In the genomic region with DNA sequence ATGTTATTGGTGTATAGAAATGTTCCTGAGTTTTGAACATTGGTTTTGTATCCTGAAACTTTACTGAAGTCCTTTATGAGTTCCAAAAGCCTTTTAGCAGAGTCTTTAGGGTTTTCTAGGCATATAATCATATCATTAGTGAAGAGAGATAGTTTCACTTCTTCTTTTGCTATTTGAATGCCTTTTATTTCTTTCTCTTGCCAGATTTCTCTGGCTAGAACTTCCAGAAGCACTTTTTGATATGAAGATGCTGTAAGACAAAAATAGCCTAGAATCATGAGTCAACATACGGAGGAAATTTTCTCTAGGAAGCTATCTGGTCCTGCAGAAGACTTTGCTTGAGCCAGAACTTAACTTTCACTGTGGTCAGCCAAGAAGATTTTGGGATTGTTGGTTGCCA, we compare ENCODE assay signal across 20 cellular contexts.
"Had no signal": no experiment of that assay in that cellular context is flagged by ENCODE, and none has a peak within 500 bp of the region (broad histone marks: within the 10 kb centered on the region; RNA-seq: fewer than 3 reads in every experiment).

No MANE protein-coding gene starts in this region.

- H3K9me3 ChIP-seq: ovary, testis had no signal

- H3K27ac ChIP-seq: lower lobe of right lung, ovary, psoas muscle, sigmoid colon, skin epidermis, spleen, testis, tibial artery had no signal

- DNase-seq: cortex of kidney; hypothalamus; immature natural killer cell; left ventricle myocardium superior; lower lobe of right lung; natural killer cell; occipital lobe; ovary; posterior cingulate gyrus; psoas muscle; right cardiac atrium; sigmoid colon; spleen; stimulated activated naive B cell treated with anti-CD40 and anti-IgM and Interleukin-4, amounts not matched to agents 10 μg/mL and 1 μg/mL and 100 μg/mL, for 72 hours; testis; tibial artery had no signal

- H3K4me3 Mint-ChIP-seq: immature natural killer cell; memory B cell; natural killer cell; stimulated activated naive B cell treated with anti-CD40 and anti-IgM and Interleukin-4, amounts not matched to agents 10 μg/mL and 1 μg/mL and 100 μg/mL, for 72 hours; stimulated activated naive CD8-positive, alpha-beta T cell treated with anti-CD3 and anti-CD28 coated beads, Interleukin-15, Interleukin-2, amounts not matched to agents 100 ng/mL and 50 ng/mL, for 24 hours; type B pancreatic cell had no signal

- H3K4me1 Mint-ChIP-seq: immature natural killer cell, memory B cell, natural killer cell had no signal

- H3K4me1 ChIP-seq: lower lobe of right lung, psoas muscle, sigmoid colon, spleen, testis, tibial artery had no signal

- H3K27me3 Mint-ChIP-seq: stimulated activated naive CD8-positive, alpha-beta T cell treated with anti-CD3 and anti-CD28 coated beads, Interleukin-15, Interleukin-2, amounts not matched to agents 100 ng/mL and 50 ng/mL, for 24 hours had no signal

- H3K4me3 ChIP-seq: lower lobe of right lung, ovary, psoas muscle, sigmoid colon, skin epidermis, spleen, testis, tibial artery had no signal

- H3K27ac Mint-ChIP-seq: immature natural killer cell; memory B cell; natural killer cell; stimulated activated naive B cell treated with anti-CD40 and anti-IgM and Interleukin-4, amounts not matched to agents 10 μg/mL and 1 μg/mL and 100 μg/mL, for 72 hours; stimulated activated naive CD8-positive, alpha-beta T cell treated with anti-CD3 and anti-CD28 coated beads, Interleukin-15, Interleukin-2, amounts not matched to agents 100 ng/mL and 50 ng/mL, for 24 hours; type B pancreatic cell had no signal

- H3K36me3 ChIP-seq: lower lobe of right lung, ovary, sigmoid colon, spleen, tibial artery had no signal

- H3K27me3 ChIP-seq: ovary, sigmoid colon, spleen, testis, tibial artery had no signal

- H3K36me3 Mint-ChIP-seq: immature natural killer cell, memory B cell, type B pancreatic cell had no signal
